In genomic region chr11:70796601-70797000, GRCh38 we compare ENCODE assay signal across 20 cellular contexts.
A peak's percentile ranks its signal among the peaks of the same experiment; 100 is the strongest.
DNase-seq lines count a peak whose midpoint lies in the region; ATAC-seq and TF ChIP-seq lines count a peak whose summit lies in the region.
"Had no signal": no experiment of that assay in that cellular context is flagged by ENCODE, and none has a peak within 500 bp of the region (broad histone marks: within the 10 kb centered on the region; RNA-seq: fewer than 3 reads in every experiment).

No MANE protein-coding gene starts in this region.

- no peak for DNase-seq in DND-41
- peak; percentile 18 for DNase-seq in HCT116 (ENCODE audit: low read depth, low spot score)
- DNase-seq in SW480 (ENCODE audit: low spot score): peak; percentile 24
- DNase-seq in iPS-NIHi7 (ENCODE audit: extremely low spot score): peak; percentile 68
- no peak for DNase-seq in activated CD4-positive, alpha-beta T cell treated with anti-CD3 and anti-CD28 coated beads for 4 hours
- DNase-seq in heart left ventricle: no peak
- DNase-seq in NCI-H2107 (lab: John Stamatoyannopoulos, UW): no peak
- DNase-seq: activated CD8-positive, alpha-beta memory T cell treated with anti-CD3 and anti-CD28 coated beads for 24 hours; activated effector memory CD4-positive, alpha-beta T cell treated with Interleukin-2 at 50 U/mL for 16 hours; amniotic stem cell; EL; esophagus squamous epithelium; hippocampal formation; left lung; NCI-H2029 treated with DMSO at 0.1 percent for 48 hours; stimulated activated naive CD8-positive, alpha-beta T cell treated with anti-CD3 and anti-CD28 coated beads, Interleukin-15, amount 100 ng/mL, for 72 hours had no signal

- no peak overlapping the region for H3K9ac ChIP-seq in DND-41 (ENCODE audit: low read depth, low read length)
- H3K9ac ChIP-seq in HCT116 (ENCODE audit: low read length): no peak overlapping the region

- H3K4me1 ChIP-seq in DND-41 (ENCODE audit: insufficient read depth, low read length): no peaks in the 10 kb centered on the region
- no peaks in the 10 kb centered on the region for H3K4me1 ChIP-seq in HCT116 (ENCODE audit: control insufficient read depth in 1 of 2, insufficient read depth in 2 of 2, low read length in 2 of 2)
- H3K4me1 ChIP-seq in heart left ventricle: no peaks in the 10 kb centered on the region
- H3K4me1 ChIP-seq: esophagus squamous epithelium, left lung, prostate gland had no signal

- H3K27me3 ChIP-seq in DND-41 (ENCODE audit: insufficient read depth, low read length, poor library complexity) (no peaks in the 10 kb centered on the region), HCT116 (ENCODE audit: insufficient read depth, low read length) (no peaks in the 10 kb centered on the region), heart left ventricle (no peaks in the 10 kb centered on the region)
- H3K27me3 ChIP-seq: esophagus squamous epithelium, left lung had no signal

- no peak for TF ChIP-seq POLR2A in HCT116 (IDR thresholded peaks at IDR 0.05; ENCODE audit: borderline replicate concordance, extremely low read depth, insufficient read depth, insufficient read length)
- TF ChIP-seq POLR2A in heart left ventricle (IDR thresholded peaks at IDR 0.05): no peak

- POLR2A ChIA-PET in HCT116 (lab: Charles Lee): no interaction called here

- H3K36me3 ChIP-seq in DND-41 (ENCODE audit: insufficient read depth, low read length) (no peaks in the 10 kb centered on the region), HCT116 (ENCODE audit: control insufficient read depth in 1 of 2, insufficient read depth in 2 of 2, low read length in 2 of 2) (no peaks in the 10 kb centered on the region), heart left ventricle (no peaks in the 10 kb centered on the region)
- H3K36me3 ChIP-seq: esophagus squamous epithelium, prostate gland had no signal

- CTCF ChIA-PET in HCT116 (lab: Charles Lee): interaction anchor here (1.3 kb wide), 1 partner anchor 8 kb away, joined by 3 read pairs; no protein-coding TSS in a partner anchor

- WGBS in heart left ventricle, 4 donors: 68 to 73% (median 71%) methylated on average over 5 of the region's 5 CpGs

- H3K79me2 ChIP-seq in DND-41 (ENCODE audit: insufficient read depth, low read length) (no peaks in the 10 kb centered on the region), HCT116 (ENCODE audit: insufficient read depth, low read length) (no peaks in the 10 kb centered on the region)

- intact Hi-C loops in HCT116 (cut with micrococcal nuclease) (no loop called here), heart left ventricle (cut with DNase I) (no loop called here)

- H3K4me3 ChIP-seq in DND-41 (ENCODE audit: low read depth in 1 of 2, low read length in 2 of 2): no peak overlapping the region
- no peak overlapping the region for H3K4me3 ChIP-seq in HCT116 (replicated peaks in 1 of 2; ENCODE audit: low read depth in 1 of 2, low read length in 2 of 2)
- H3K4me3 ChIP-seq in heart left ventricle: no peak overlapping the region
- H3K4me3 ChIP-seq: coronary artery, esophagus squamous epithelium, left lung, prostate gland had no signal

- peaks cover 12% of the 10 kb centered on the region for H3K9me3 ChIP-seq in DND-41 (ENCODE audit: insufficient read depth, low read length, severe bottlenecking)
- H3K9me3 ChIP-seq in HCT116 (ENCODE audit: control insufficient read depth in 1 of 2, insufficient read depth in 1 of 2, low read depth in 1 of 2, low read length in 2 of 2): peaks cover 5 to 11% of the 10 kb centered on the region in 2 experiments; a peak in 3 of 4 replicates
- H3K9me3 ChIP-seq in heart left ventricle: peaks cover 0 to 31% (median 15%) of the 10 kb centered on the region in 12 donors
- H3K9me3 ChIP-seq: prostate gland had no signal

- no peak; the same call in 1 of the 2 replicates for TF ChIP-seq RAD21 in HCT116 (IDR thresholded peaks at IDR 0.05; ENCODE audit: low read depth)

- no peak overlapping the region for H3K4me2 ChIP-seq in DND-41 (ENCODE audit: insufficient read depth, low read length)
- no peak overlapping the region for H3K4me2 ChIP-seq in HCT116 (ENCODE audit: low read length)

- BruUV-seq in HCT116 (replicated peaks; lab: Mats Ljungman, UMichigan): no TSS peak

- no peak overlapping the region for H2AFZ ChIP-seq in DND-41 (ENCODE audit: low read depth, low read length)
- no peak overlapping the region for H2AFZ ChIP-seq in HCT116 (ENCODE audit: low read depth, low read length, poor library complexity, severe bottlenecking)

- H3K9me2 ChIP-seq in HCT116 (ENCODE audit: insufficient read depth): no peaks in the 10 kb centered on the region

- RAD21 ChIA-PET in HCT116 (lab: Charles Lee; ENCODE audit: low non-redundant PET in 1 of 2, low total read pairs in 2 of 2, uncharacterized antibody in 2 of 2, unreplicated experiment in 2 of 2): no interaction called here

- ATAC-seq in DND-41 (ENCODE audit: insufficient read depth, low read depth) (no peak), HCT116 (peak; percentile 42; the same call in 1 of the 2 replicates), heart left ventricle (no peak), GM21515 (IDR thresholded peaks at IDR 0.05; ENCODE audit: unreplicated experiment) (no peak)
- ATAC-seq: left lung; stimulated activated naive CD8-positive, alpha-beta T cell treated with anti-CD3 and anti-CD28 coated beads, Interleukin-15, amount 100 ng/mL, for 72 hours had no signal

- H3K27ac ChIP-seq in DND-41 (ENCODE audit: low read length) (no peak overlapping the region), HCT116 (ENCODE audit: low read depth, low read length) (no peak overlapping the region), heart left ventricle (no peak overlapping the region)
- H3K27ac ChIP-seq: C4-2B, coronary artery, esophagus squamous epithelium, left lung, prostate gland had no signal

- TF ChIP-seq CTCF in DND-41 (IDR thresholded peaks at IDR 0.05; ENCODE audit: borderline replicate concordance, extremely low read depth, low read length, poor library complexity, severe bottlenecking) (peak; percentile 30), HCT116 (IDR thresholded peaks at IDR 0.05 in 2 of 3, conservative IDR thresholded peaks at IDR 0.05 in 1 of 3; ENCODE audit: borderline replicate concordance in 1 of 3, insufficient read depth in 1 of 3, low read depth in 2 of 3, low read length in 2 of 3) (peak in 2 of 3 experiments; percentile 37 to 48; a peak in 3 of 6 replicates), heart left ventricle (IDR thresholded peaks at IDR 0.05) (no peak)

- H4K20me1 ChIP-seq in DND-41 (ENCODE audit: insufficient read depth, low read length): no peaks in the 10 kb centered on the region
- no peaks in the 10 kb centered on the region for H4K20me1 ChIP-seq in HCT116 (ENCODE audit: insufficient read depth)

TF ChIP-seq in HCT116, 20 proteins besides CTCF, POLR2A, EP300 and RAD21:
- TF ChIP-seq YY1 (IDR thresholded peaks at IDR 0.05; ENCODE audit: extremely low read depth, insufficient replicate concordance, low read depth, low read length) (peak; percentile 62), ZNF274 (IDR thresholded peaks at IDR 0.05; ENCODE audit: low read depth, low read length) (no peak)
TF ChIP-seq in HCT116: peak in this region for 1.

Comparison
In these comparisons a context has a peak if more than half of its experiments do, and no peak if none do; other contexts are left out.
1. DNase-seq: peak in HCT116 (single experiment), SW480 (single experiment) and iPS-NIHi7 (single experiment); none in DND-41 (single experiment), activated CD4-positive, alpha-beta T cell treated with anti-CD3 and anti-CD28 coated beads for 4 hours (0 of 2), heart left ventricle (0 of 5) and NCI-H2107 (single experiment).
2. CTCF ChIP-seq: peak in DND-41 (single experiment) and HCT116 (2 of 3); none in heart left ventricle (0 of 12).